Comparison of ENCODE assay signal across 1 cellular context in genomic region chr15:69462493-69463181, GRCh38.
A peak's percentile ranks its signal among the peaks of the same experiment; 100 is the strongest.
TF ChIP-seq lines count a peak whose summit lies in the region.

No MANE protein-coding gene starts in this region.

TF ChIP-seq in HepG2, 621 proteins besides CTCF, POLR2A, EP300 and RAD21 (continued from another document and continues in another):
- no peak for TF ChIP-seq SKIL (CRISPR knock-in tag; IDR thresholded peaks at IDR 0.05; ENCODE audit: borderline replicate concordance)
- TF ChIP-seq ZNF616 (CRISPR knock-in tag; IDR thresholded peaks at IDR 0.05; ENCODE audit: low read depth): no peak
- TF ChIP-seq TEF (CRISPR knock-in tag; IDR thresholded peaks at IDR 0.05): no peak
- peak; percentile 58 for TF ChIP-seq NFYB (CRISPR knock-in tag; IDR thresholded peaks at IDR 0.05)
- TF ChIP-seq ATF7 (IDR thresholded peaks at IDR 0.05): no peak
- TF ChIP-seq ATF7 (CRISPR knock-in tag; IDR thresholded peaks at IDR 0.05): peak; percentile 22; the same call in 1 of the 2 replicates
- TF ChIP-seq DBP (CRISPR knock-in tag; IDR thresholded peaks at IDR 0.05; ENCODE audit: not compliant biosample characterization): no peak
- TF ChIP-seq RXRA (CRISPR knock-in tag; IDR thresholded peaks at IDR 0.05): peak; percentile 87
- TF ChIP-seq MTF2 (CRISPR knock-in tag; IDR thresholded peaks at IDR 0.05; ENCODE audit: borderline replicate concordance): no peak
- TF ChIP-seq MAZ (IDR thresholded peaks at IDR 0.05; ENCODE audit: borderline replicate concordance, low read depth, low read length): no peak
- TF ChIP-seq MAZ (CRISPR knock-in tag; IDR thresholded peaks at IDR 0.05; ENCODE audit: low read depth): peak; percentile 67; the same call in 1 of the 2 replicates
- peak; percentile 31; the same call in 1 of the 2 replicates for TF ChIP-seq THRA (CRISPR knock-in tag; IDR thresholded peaks at IDR 0.05; ENCODE audit: borderline replicate concordance)
- TF ChIP-seq MBD4 (IDR thresholded peaks at IDR 0.05; ENCODE audit: borderline replicate concordance, low read length): no peak
- TF ChIP-seq CAMTA2 (CRISPR knock-in tag; IDR thresholded peaks at IDR 0.05; ENCODE audit: borderline replicate concordance): no peak
- peak; percentile 47; the same call in 1 of the 2 replicates for TF ChIP-seq RXRB (CRISPR knock-in tag; IDR thresholded peaks at IDR 0.05; ENCODE audit: borderline replicate concordance)
- peak; percentile 72; the same call in 1 of the 2 replicates for TF ChIP-seq SP5 (CRISPR knock-in tag; IDR thresholded peaks at IDR 0.05; ENCODE audit: borderline replicate concordance, low read depth)
- peak; percentile 59 for TF ChIP-seq GMEB1 (CRISPR knock-in tag; IDR thresholded peaks at IDR 0.05; ENCODE audit: borderline replicate concordance)
- TF ChIP-seq MYPOP (CRISPR knock-in tag; IDR thresholded peaks at IDR 0.05): no peak; the same call in 1 of the 2 replicates
- TF ChIP-seq KMT2A (CRISPR knock-in tag; IDR thresholded peaks at IDR 0.05): peak; percentile 63; the same call in 1 of the 2 replicates
- TF ChIP-seq ZXDC (CRISPR knock-in tag; IDR thresholded peaks at IDR 0.05): no peak; the same call in 1 of the 2 replicates
- TF ChIP-seq BCL3 (CRISPR knock-in tag; IDR thresholded peaks at IDR 0.05): peak; percentile 83; the same call in 1 of the 2 replicates
- no peak for TF ChIP-seq FOXA1 (IDR thresholded peaks at IDR 0.05)
- TF ChIP-seq FOXA1 (CRISPR knock-in tag; IDR thresholded peaks at IDR 0.05): no peak
- peak; percentile 74; the same call in 1 of the 2 replicates for TF ChIP-seq ZZZ3 (CRISPR knock-in tag; IDR thresholded peaks at IDR 0.05; ENCODE audit: borderline replicate concordance)
- TF ChIP-seq ZNF318 (CRISPR knock-in tag; IDR thresholded peaks at IDR 0.05): no peak
- TF ChIP-seq TEAD2 (CRISPR knock-in tag; IDR thresholded peaks at IDR 0.05): no peak
- TF ChIP-seq PRDM10 (CRISPR knock-in tag; IDR thresholded peaks at IDR 0.05; ENCODE audit: low read depth): no peak; the same call in 1 of the 2 replicates
- TF ChIP-seq ZNF629 (CRISPR knock-in tag; conservative IDR thresholded peaks at IDR 0.05): peak; percentile 10; the same call in 1 of the 2 replicates
- TF ChIP-seq ZNF121 (CRISPR knock-in tag; IDR thresholded peaks at IDR 0.05): peak; percentile 30; the same call in 1 of the 2 replicates
